ENCODE assay signal across 26 cellular contexts in the genomic region with DNA sequence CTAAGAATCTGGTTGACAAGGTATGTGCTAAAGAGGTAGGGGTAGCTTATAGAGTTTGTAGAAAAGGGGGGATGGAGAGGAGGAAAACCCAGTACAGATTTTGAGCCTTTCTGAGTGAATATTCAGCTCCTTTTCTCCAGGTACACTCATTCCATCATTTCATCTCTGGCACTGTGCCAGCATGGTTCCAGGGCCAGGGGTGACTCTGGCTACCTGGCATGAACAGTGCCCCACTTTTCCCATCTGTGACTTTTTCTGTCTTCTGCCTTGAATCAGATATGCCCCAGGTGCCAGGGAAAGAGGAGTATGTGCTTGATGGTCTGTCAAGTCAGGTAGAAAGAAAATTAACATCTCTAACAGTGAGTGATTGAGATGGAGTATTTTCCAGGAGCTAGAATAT.
"Had no signal": no experiment of that assay in that cellular context is flagged by ENCODE, and none has a peak within 500 bp of the region (broad histone marks: within the 10 kb centered on the region; RNA-seq: fewer than 3 reads in every experiment).

No MANE protein-coding gene starts in this region.

- H3K9me3 Mint-ChIP-seq: dendritic cell treated with granulocyte-macrophage colony-stimulating factor and Interleukin-4, amounts not matched to agents 40 ng/mL and 50 ng/mL, for 4 days; natural killer cell; neural crest cell; stimulated activated effector memory CD8-positive, alpha-beta T cell treated with anti-CD3 and anti-CD28 coated beads, Interleukin-12 subunit alpha, Interleukin-12 subunit beta, amount 100 ng/mL, for 72 hours had no signal

- H3K27me3 ChIP-seq: colonic mucosa, gastroesophageal sphincter, heart left ventricle, hepatocyte, neutrophil, thyroid gland had no signal

- H3K9me3 ChIP-seq: colonic mucosa, gastroesophageal sphincter, heart left ventricle, neutrophil, stomach, thyroid gland had no signal

- H3K4me1 Mint-ChIP-seq: stimulated activated effector memory CD8-positive, alpha-beta T cell treated with anti-CD3 and anti-CD28 coated beads, Interleukin-12 subunit alpha, Interleukin-12 subunit beta, amount 100 ng/mL, for 72 hours had no signal

- H3K27ac ChIP-seq: colonic mucosa, epithelial cell of prostate, foreskin keratinocyte, hepatocyte, neutrophil, parathyroid adenoma, stomach, thyroid gland had no signal

- H3K4me2 ChIP-seq: hepatocyte had no signal

- H3K4me3 Mint-ChIP-seq: dendritic cell treated with granulocyte-macrophage colony-stimulating factor and Interleukin-4, amounts not matched to agents 40 ng/mL and 50 ng/mL, for 4 days; endodermal cell; memory B cell; natural killer cell; neural crest cell; stimulated activated effector memory CD8-positive, alpha-beta T cell treated with anti-CD3 and anti-CD28 coated beads, Interleukin-12 subunit alpha, Interleukin-12 subunit beta, amount 100 ng/mL, for 72 hours had no signal

- H3K27ac Mint-ChIP-seq: dendritic cell treated with granulocyte-macrophage colony-stimulating factor and Interleukin-4, amounts not matched to agents 40 ng/mL and 50 ng/mL, for 4 days; endodermal cell; memory B cell; natural killer cell; progenitor cell of endocrine pancreas; stimulated activated effector memory CD8-positive, alpha-beta T cell treated with anti-CD3 and anti-CD28 coated beads, Interleukin-12 subunit alpha, Interleukin-12 subunit beta, amount 100 ng/mL, for 72 hours had no signal

- H3K9ac ChIP-seq: parathyroid adenoma had no signal

- H3K4me1 ChIP-seq: colonic mucosa, foreskin keratinocyte, parathyroid adenoma, thyroid gland had no signal

- DNase-seq: colonic mucosa; effector CD8-positive, alpha-beta T cell; endodermal cell; foreskin keratinocyte; heart left ventricle; left colon; natural killer cell; stimulated activated CD4-positive, alpha-beta T cell treated with anti-CD3 and anti-CD28 coated beads, Interleukin-2, amount 100 ng/mL, for 24 hours; stimulated activated CD4-positive, alpha-beta T cell treated with anti-CD3 and anti-CD28 coated beads, Interleukin-4, amount 100 ng/mL, for 24 hours; stimulated activated naive CD4-positive, alpha-beta T cell treated with Interleukin-2 at 50 U/mL for 16 hours; stomach; thyroid gland; trophoblast cell had no signal

- H3K36me3 ChIP-seq: colonic mucosa, gastroesophageal sphincter, heart left ventricle, neutrophil, stomach, thyroid gland had no signal

- H3K79me2 ChIP-seq: hepatocyte, parathyroid adenoma had no signal

- ATAC-seq: esophagus mucosa; foreskin keratinocyte; gastroesophageal sphincter; heart left ventricle; natural killer cell; sciatic nerve; stimulated activated effector memory CD8-positive, alpha-beta T cell treated with anti-CD3 and anti-CD28 coated beads, Interleukin-12 subunit alpha, Interleukin-12 subunit beta, amount 100 ng/mL, for 72 hours had no signal

- H3K4me3 ChIP-seq: colonic mucosa, gastroesophageal sphincter, heart left ventricle, hepatocyte, lung, stomach, thyroid gland had no signal

- H3K36me3 Mint-ChIP-seq: natural killer cell; stimulated activated effector memory CD8-positive, alpha-beta T cell treated with anti-CD3 and anti-CD28 coated beads, Interleukin-12 subunit alpha, Interleukin-12 subunit beta, amount 100 ng/mL, for 72 hours had no signal

- H2AFZ ChIP-seq: hepatocyte, parathyroid adenoma had no signal
